9 cellular contexts compared by ENCODE assay signal in genomic region chr15:33022629-33023028, GRCh38.
A peak's percentile ranks its signal among the peaks of the same experiment; 100 is the strongest.
DNase-seq lines count a peak whose midpoint lies in the region; ATAC-seq, FAIRE-seq and TF ChIP-seq lines count a peak whose summit lies in the region.
"Had no signal": no experiment of that assay in that cellular context is flagged by ENCODE, and none has a peak within 500 bp of the region (broad histone marks: within the 10 kb centered on the region; RNA-seq: fewer than 3 reads in every experiment).

No MANE protein-coding gene starts in this region.

- peak; percentile 94 for FAIRE-seq in keratinocyte (lab: Jason Lieb, UNC)

- dilution Hi-C loops in keratinocyte (cut with MboI; ENCODE audit: extremely low pct_ligation_motif_present, low sequenced_read_pairs): no loop called here

- H3K4me3 ChIP-seq in brain microvascular endothelial cell (ENCODE audit: low read depth, low read length): no peak overlapping the region
- no peak overlapping the region for H3K4me3 ChIP-seq in keratinocyte (ENCODE audit: control insufficient read depth in 2 of 3, extremely low read depth in 1 of 3, insufficient read depth in 2 of 3, low read depth in 1 of 3, low read length in 3 of 3)
- H3K4me3 ChIP-seq: thoracic aorta had no signal

- H3K27ac ChIP-seq in brain microvascular endothelial cell: peak overlapping the region; percentile 60
- H3K27ac ChIP-seq in keratinocyte (ENCODE audit: control insufficient read depth, insufficient read depth, low read length): peak overlapping the region; percentile 22

- peak overlapping the region; percentile 75 for H3K4me2 ChIP-seq in keratinocyte (ENCODE audit: control insufficient read depth, extremely low read depth, insufficient read depth, low read depth, low read length)

- H3K9me1 ChIP-seq in keratinocyte (ENCODE audit: control insufficient read depth, extremely low read depth, insufficient read depth, low read length): no peaks in the 10 kb centered on the region

- H3K27me3 ChIP-seq in brain microvascular endothelial cell (replicated peaks): no peaks in the 10 kb centered on the region
- no peaks in the 10 kb centered on the region for H3K27me3 ChIP-seq in keratinocyte (ENCODE audit: control insufficient read depth, extremely low read depth, insufficient read depth, low read length)

- peaks cover 17% of the 10 kb centered on the region for H3K4me1 ChIP-seq in keratinocyte (ENCODE audit: control insufficient read depth, extremely low read depth, insufficient read depth, low read length)

- H3K79me2 ChIP-seq in keratinocyte (ENCODE audit: control insufficient read depth, insufficient read depth, low read length): no peaks in the 10 kb centered on the region

- H3K36me3 ChIP-seq in brain microvascular endothelial cell (replicated peaks) (no peaks in the 10 kb centered on the region), keratinocyte (ENCODE audit: control insufficient read depth in 2 of 2, extremely low read depth in 1 of 2, insufficient read depth in 2 of 2, low read length in 2 of 2) (no peaks in the 10 kb centered on the region)
- H3K36me3 ChIP-seq: thoracic aorta had no signal

- no peak for TF ChIP-seq CTCF in brain microvascular endothelial cell (IDR thresholded peaks at IDR 0.05; ENCODE audit: low read depth, low read length, missing control alignments)
- peak in 1 of 3 experiments; percentile 7 for TF ChIP-seq CTCF in keratinocyte (optimal IDR thresholded peaks at IDR 0.05 in 1 of 3, IDR thresholded peaks at IDR 0.05 in 1 of 3, conservative IDR thresholded peaks at IDR 0.05 in 1 of 3; ENCODE audit: extremely low read depth in 1 of 3, insufficient read depth in 2 of 3, low read length in 3 of 3)

- H3K9me3 ChIP-seq in keratinocyte (ENCODE audit: control insufficient read depth, low read depth, low read length): no peaks in the 10 kb centered on the region
- H3K9me3 ChIP-seq: thoracic aorta had no signal

- H2AFZ ChIP-seq in keratinocyte (ENCODE audit: control insufficient read depth, low read length): peak overlapping the region; percentile 51

- in situ Hi-C loops in brain microvascular endothelial cell (cut with HindIII; ENCODE audit: low pct_ligation_motif_present, low sequenced_read_pairs): loop anchor here (25.0 kb wide), 1 partner anchor 115 kb away; no protein-coding TSS in a partner anchor

- DNase-seq in A172 (ENCODE audit: low spot score): peak; percentile 20
- peak; percentile 49 for DNase-seq in HPDE6-E6E7 (ENCODE audit: extremely low spot score)
- DNase-seq in brain microvascular endothelial cell: peak; percentile 59
- DNase-seq in keratinocyte (ENCODE audit: low read depth, low spot score): peak; percentile 23
- DNase-seq in stimulated activated CD4-positive, alpha-beta T cell treated with anti-CD3 and anti-CD28 coated beads, Interleukin-2, amount 100 ng/mL, for 48 hours: no peak
- DNase-seq in NCI-H1694 treated with DMSO at 0.1 percent for 48 hours (lab: John Stamatoyannopoulos, UW): no peak
- no peak for DNase-seq in inferior parietal cortex (ENCODE audit: extremely low spot score)

- no peak overlapping the region for H3K9ac ChIP-seq in keratinocyte (ENCODE audit: control insufficient read depth, extremely low read depth, insufficient read depth, low read length)

- no peaks in the 10 kb centered on the region for H4K20me1 ChIP-seq in keratinocyte (ENCODE audit: control insufficient read depth, extremely low read depth, insufficient read depth, low read length)

- ATAC-seq in GM21786 (IDR thresholded peaks at IDR 0.05; ENCODE audit: unreplicated experiment): no peak

Comparison
In these comparisons a context has a peak if more than half of its experiments do, and no peak if none do; other contexts are left out.
1. DNase-seq: peak in A172 (single experiment), HPDE6-E6E7 (single experiment), brain microvascular endothelial cell (single experiment) and keratinocyte (single experiment); none in stimulated activated CD4-positive, alpha-beta T cell treated with anti-CD3 and anti-CD28 coated beads, Interleukin-2, amount 100 ng/mL, for 48 hours (0 of 2), NCI-H1694 treated with DMSO at 0.1 percent for 48 hours (single experiment) and inferior parietal cortex (single experiment).